8 cellular contexts compared by ENCODE assay signal in the genomic region with DNA sequence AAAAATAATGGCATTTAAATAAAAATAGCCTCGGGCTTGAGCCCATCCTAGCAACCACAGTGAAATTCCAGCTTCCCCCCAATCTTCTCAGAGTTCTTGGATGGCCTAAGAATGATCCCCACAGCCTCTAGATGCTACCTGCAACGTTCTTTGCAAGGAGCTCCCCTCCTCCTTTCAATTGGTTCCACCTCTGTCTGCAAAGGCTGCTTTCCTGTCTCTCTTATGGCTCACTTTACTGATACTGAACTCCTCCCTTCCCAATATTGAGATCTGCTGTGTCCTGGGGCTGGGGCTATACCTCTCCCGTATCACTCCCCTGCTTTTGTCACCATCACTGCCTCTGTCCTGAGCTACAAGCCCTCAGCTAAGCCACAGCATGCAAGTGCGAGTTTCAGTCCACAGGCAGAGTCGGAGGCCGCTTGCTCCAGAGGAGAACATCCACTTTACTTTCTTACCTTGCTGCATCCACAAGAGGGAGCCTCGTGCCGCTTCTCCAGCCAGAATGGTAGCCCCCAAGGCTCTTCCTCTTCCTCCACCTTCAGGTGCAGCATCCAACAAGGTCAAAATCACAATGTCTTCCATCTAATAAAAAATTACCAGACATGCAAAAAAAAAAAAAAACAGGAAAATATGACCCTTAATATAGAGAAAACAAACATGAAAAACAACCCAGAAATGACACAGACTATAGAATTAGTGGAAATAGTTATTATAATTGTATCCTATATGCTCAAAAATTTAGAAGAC. TPM values are rescaled to one million over a fixed set of nuclear protein-coding genes. Genes with fewer than 3 reads are reported as not detected.
A peak's percentile ranks its signal among the peaks of the same experiment; 100 is the strongest.
DNase-seq lines count a peak whose midpoint lies in the region; ATAC-seq lines count a peak whose summit lies in the region.

No MANE protein-coding gene starts in this region.

- ATAC-seq in HG03342 (IDR thresholded peaks at IDR 0.05; ENCODE audit: unreplicated experiment): no peak

- DNase-seq in NCI-H524 (lab: John Stamatoyannopoulos, UW): peak; percentile 54 to 59
- DNase-seq in NCI-H524 treated with DMSO at 0.1 percent for 48 hours (lab: John Stamatoyannopoulos, UW): no peak
- peak; percentile 51 for DNase-seq in HT1080 (ENCODE audit: low read depth)
- DNase-seq in SW480 (ENCODE audit: low spot score): peak; percentile 46
- DNase-seq in glomerular visceral epithelial cell (ENCODE audit: extremely low spot score): peak; percentile 43
- DNase-seq in inferior parietal cortex (ENCODE audit: extremely low spot score): no peak
- no peak for DNase-seq in NCI-H2029 treated with DMSO at 0.1 percent for 48 hours (lab: John Stamatoyannopoulos, UW)

RNA-seq across cellular contexts. Expression of gene TMEM45B, which starts 48.6 kb away (rescaled TPM):
- total RNA-seq in HT1080 (2014; rRNA removed; shearing (Covaris generic)): not detected in 2 replicates
- polyA plus RNA-seq in HT1080 (2015; cell fraction: cytosol; rRNA removed): not detected in 2 replicates
- polyA plus RNA-seq in HT1080 (2015; cell fraction: nucleus; rRNA removed): not detected in 2 replicates

Comparison
In these comparisons a context has a peak if more than half of its experiments do, and no peak if none do; other contexts are left out.
1. DNase-seq: peak in NCI-H524 (2 of 2), HT1080 (single experiment), SW480 (single experiment) and glomerular visceral epithelial cell (single experiment); none in NCI-H524 treated with DMSO at 0.1 percent for 48 hours (single experiment), inferior parietal cortex (single experiment) and NCI-H2029 treated with DMSO at 0.1 percent for 48 hours (single experiment).